In the genomic region with DNA sequence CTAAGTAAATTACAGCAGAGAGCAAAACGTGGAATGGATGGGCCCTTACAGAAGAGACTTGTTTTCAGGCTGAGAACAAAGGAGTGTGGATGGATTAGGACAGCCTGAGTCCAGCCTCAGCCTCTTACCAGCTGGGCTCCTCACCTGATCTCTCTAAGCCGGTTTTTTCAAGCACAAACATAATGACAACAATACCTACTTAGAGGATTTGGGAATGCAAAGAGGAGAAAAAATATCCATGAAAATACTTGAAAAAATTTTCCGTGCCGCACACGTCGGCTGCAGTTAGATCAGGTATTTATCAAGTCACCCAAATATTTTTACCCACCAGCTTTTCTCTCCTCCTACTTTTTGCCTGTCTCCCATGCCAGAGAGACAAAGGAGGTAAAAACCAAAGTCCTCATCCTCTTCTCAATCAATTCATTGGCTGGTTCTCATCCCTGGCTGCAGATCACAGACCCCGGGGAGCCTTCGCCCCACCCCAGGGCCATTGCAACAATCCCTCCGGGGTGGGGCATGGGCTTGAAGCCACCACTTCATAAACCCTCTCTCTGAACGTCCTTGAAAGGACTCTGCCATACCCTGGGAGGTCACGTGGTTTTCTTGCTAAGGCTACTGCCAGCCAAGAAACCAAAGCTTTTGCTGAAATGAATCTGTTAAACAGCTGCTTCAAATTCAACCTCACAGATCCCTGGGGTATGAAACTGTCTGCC, we compare ENCODE assay signal across 8 cellular contexts. TPM values are rescaled to one million over a fixed set of nuclear protein-coding genes. Genes with fewer than 3 reads are reported as not detected.
DNase-seq lines count a peak whose midpoint lies in the region; ATAC-seq and TF ChIP-seq lines count a peak whose summit lies in the region.

No MANE protein-coding gene starts in this region.

- intact Hi-C loops in Right ventricle myocardium inferior (cut with DNase I), result no loop called here
- intact Hi-C loops in left lung (cut with DNase I), result no loop called here
- intact Hi-C loops in aorta (cut with DNase I), result no loop called here

- no peak for TF ChIP-seq CTCF in right atrium auricular region (IDR thresholded peaks at IDR 0.05)
- TF ChIP-seq CTCF in WERI-Rb-1 (IDR thresholded peaks at IDR 0.05; ENCODE audit: low read depth, low read length), result no peak
- no peak for TF ChIP-seq CTCF in left lung (IDR thresholded peaks at IDR 0.05)

- no peak for DNase-seq in Right ventricle myocardium inferior (ENCODE audit: missing footprints)
- DNase-seq in right atrium auricular region (ENCODE audit: low spot score), result no peak
- peak; percentile 95 for DNase-seq in WERI-Rb-1
- peak in 1 of 2 donors; percentile 63 for DNase-seq in left lung
- DNase-seq in aorta, result no peak
- no peak for DNase-seq in NCI-H1930 (lab: John Stamatoyannopoulos, UW)
- DNase-seq in NCI-H2081 (lab: John Stamatoyannopoulos, UW), result no peak

- 36 to 42% methylated on average over 11 of the region's 11 CpGs for WGBS in aorta, 2 donors

- H3K27me3 ChIP-seq in right atrium auricular region (no peaks in the 10 kb centered on the region), WERI-Rb-1 (ENCODE audit: insufficient read depth, low read depth, severe bottlenecking) (no peaks in the 10 kb centered on the region), left lung (no peaks in the 10 kb centered on the region), aorta (ENCODE audit: control insufficient read depth in 1 of 2, insufficient read depth in 2 of 2, low read length in 1 of 2) (no peaks in the 10 kb centered on the region)

- H3K9me3 ChIP-seq in right atrium auricular region (no peaks in the 10 kb centered on the region), WERI-Rb-1 (ENCODE audit: severe bottlenecking) (no peaks in the 10 kb centered on the region), left lung (no peaks in the 10 kb centered on the region), aorta (ENCODE audit: control insufficient read depth, low read length) (no peaks in the 10 kb centered on the region)

- H3K4me1 ChIP-seq in right atrium auricular region (peaks cover 0 to 13% of the 10 kb centered on the region in 2 donors), left lung (peaks cover 3 to 14% of the 10 kb centered on the region in 2 donors), aorta (ENCODE audit: control insufficient read depth in 1 of 2, insufficient read depth in 2 of 2, low read length in 2 of 2) (no peaks in the 10 kb centered on the region)

- H3K4me3 ChIP-seq in right atrium auricular region, result no peak overlapping the region
- peak overlapping the region; percentile 34 for H3K4me3 ChIP-seq in WERI-Rb-1 (ENCODE audit: low read depth, low read length)
- H3K4me3 ChIP-seq in left lung, result no peak overlapping the region
- no peak overlapping the region for H3K4me3 ChIP-seq in aorta (ENCODE audit: low read length in 2 of 2)

- H3K36me3 ChIP-seq in right atrium auricular region, result no peaks in the 10 kb centered on the region
- no peaks in the 10 kb centered on the region for H3K36me3 ChIP-seq in WERI-Rb-1
- H3K36me3 ChIP-seq in left lung, result no peaks in the 10 kb centered on the region
- no peaks in the 10 kb centered on the region for H3K36me3 ChIP-seq in aorta (ENCODE audit: control insufficient read depth in 1 of 2, insufficient read depth in 2 of 2, low read length in 1 of 2)

- H3K27ac ChIP-seq in right atrium auricular region (peak overlapping the region in 1 of 2 donors; percentile 17), WERI-Rb-1 (peak overlapping the region; percentile 92), left lung (peak overlapping the region; percentile 55 to 67), aorta (ENCODE audit: low read depth in 1 of 2, low read length in 2 of 2) (no peak overlapping the region)

- peak; percentile 71 for ATAC-seq in Right ventricle myocardium inferior
- ATAC-seq in left lung, result peak; percentile 86
- ATAC-seq in aorta (ENCODE audit: low FRiP score), result peak; percentile 30
- no peak for ATAC-seq in GM21423 (IDR thresholded peaks at IDR 0.05; ENCODE audit: unreplicated experiment)

RNA-seq across cellular contexts. Expression of gene GTF2I, which starts 29.7 kb away (rescaled TPM):
- total RNA-seq in Right ventricle myocardium inferior, result 121 TPM
- total RNA-seq in right atrium auricular region, result 100 to 1,000 TPM in 1 of 2 donors, 10 to 100 TPM in 1; 74.3 to 107 TPM
- total RNA-seq in left lung, result 100 to 1,000 TPM; 220 to 244 TPM
- 100 to 1,000 TPM; 132 to 198 TPM for total RNA-seq in aorta
- 10 to 100 TPM; 22.7 to 46.3 TPM for polyA plus RNA-seq in aorta

Comparison
In these comparisons a context has a peak if more than half of its experiments do, and no peak if none do; other contexts are left out.
1. H3K27ac ChIP-seq: peak in WERI-Rb-1 (single experiment) and left lung (2 of 2); none in aorta (0 of 2).